Comparison of ENCODE assay signal across 15 cellular contexts in genomic region chr9:129007766-129008468, GRCh38. TPM values are rescaled to one million over a fixed set of nuclear protein-coding genes. Genes with fewer than 3 reads are reported as not detected.
A peak's percentile ranks its signal among the peaks of the same experiment; 100 is the strongest.
DNase-seq lines count a peak whose midpoint lies in the region; TF ChIP-seq lines count a peak whose summit lies in the region.
"Had no signal": no experiment of that assay in that cellular context is flagged by ENCODE, and none has a peak within 500 bp of the region (broad histone marks: within the 10 kb centered on the region; RNA-seq: fewer than 3 reads in every experiment).

No MANE protein-coding gene starts in this region.

- H3K9me3 ChIP-seq in breast epithelium (no peaks in the 10 kb centered on the region), tibial artery (no peaks in the 10 kb centered on the region)
- H3K9me3 ChIP-seq: tibial nerve had no signal

- H3K4me1 ChIP-seq in breast epithelium = no peaks in the 10 kb centered on the region
- peaks cover 0 to 28% (median 23%) of the 10 kb centered on the region in 4 donors for H3K4me1 ChIP-seq in tibial artery

- H3K27me3 ChIP-seq in breast epithelium (no peaks in the 10 kb centered on the region), layer of hippocampus (ENCODE audit: control insufficient read depth, insufficient read depth, low read length) (no peaks in the 10 kb centered on the region), tibial artery (no peaks in the 10 kb centered on the region)
- H3K27me3 ChIP-seq: tibial nerve had no signal

- TF ChIP-seq CTCF in MCF 10A (IDR thresholded peaks at IDR 0.05; ENCODE audit: unreplicated experiment) (no peak), breast epithelium (IDR thresholded peaks at IDR 0.05) (no peak), tibial artery (IDR thresholded peaks at IDR 0.05) (no peak)

- H3K4me1 Mint-ChIP-seq in MCF 10A (ENCODE audit: insufficient read depth, unreplicated experiment) = no peaks in the 10 kb centered on the region
- H3K4me1 Mint-ChIP-seq in activated T-helper 2 cell treated with anti-CD3 and anti-CD28 coated beads, Interferon-gamma antibody, Interleukin-2, Interleukin-4, amounts not matched to agents 10 μg/mL and 5 μg/mL and 100 μg/mL, durations not matched to agents 14 hours and 24 hours and 36 hours (ENCODE audit: low read depth) = peaks cover 2% of the 10 kb centered on the region

- H3K4me3 Mint-ChIP-seq in MCF 10A (ENCODE audit: unreplicated experiment) = no peak overlapping the region
- H3K4me3 Mint-ChIP-seq in activated T-helper 2 cell treated with anti-CD3 and anti-CD28 coated beads, Interferon-gamma antibody, Interleukin-2, Interleukin-4, amounts not matched to agents 10 μg/mL and 5 μg/mL and 100 μg/mL, durations not matched to agents 14 hours and 24 hours and 36 hours (ENCODE audit: low read depth) = no peak overlapping the region

- TSS peak; percentile 26 for BruUV-seq in MCF 10A (replicated peaks; lab: Mats Ljungman, UMichigan)

- CTCF ChIA-PET in MCF 10A (lab: Yijun Ruan, JAX) = interaction anchor here (0.8 to 3.8 kb wide), 5 partner anchors 8 to 15 kb away, joined by 3 to 22 read pairs (median 9); no protein-coding TSS in a partner anchor

- H3K36me3 Mint-ChIP-seq in MCF 10A (ENCODE audit: insufficient read depth, unreplicated experiment) = peaks cover 55% of the 10 kb centered on the region
- H3K36me3 Mint-ChIP-seq in activated T-helper 2 cell treated with anti-CD3 and anti-CD28 coated beads, Interferon-gamma antibody, Interleukin-2, Interleukin-4, amounts not matched to agents 10 μg/mL and 5 μg/mL and 100 μg/mL, durations not matched to agents 14 hours and 24 hours and 36 hours (ENCODE audit: low read depth) = peaks cover 44% of the 10 kb centered on the region

- DNase-seq in MCF 10A (ENCODE audit: unreplicated experiment) (no peak), breast epithelium (ENCODE audit: low spot score in 2 of 2) (no peak), tibial artery (no peak), hippocampal formation (lab: John Stamatoyannopoulos, UW) (no peak), HK-2 (ENCODE audit: unreplicated experiment) (no peak), mucosa of gallbladder (ENCODE audit: low spot score) (no peak)
- DNase-seq in activated T-helper 2 cell treated with anti-CD3 and anti-CD28 coated beads, Interferon-gamma antibody, Interleukin-2, Interleukin-4, amounts not matched to agents 10 μg/mL and 5 μg/mL and 100 μg/mL, durations not matched to agents 14 hours and 24 hours and 36 hours (ENCODE audit: low spot score) = no peak
- DNase-seq: cerebellar nuclear complex, NCI-H1105 treated with DMSO at 0.1 percent for 48 hours, NCI-H748 treated with DMSO at 0.1 percent for 48 hours, SIG-M5, small intestine had no signal

- H3K27me3 Mint-ChIP-seq in MCF 10A (ENCODE audit: insufficient read depth, unreplicated experiment) = no peaks in the 10 kb centered on the region
- no peaks in the 10 kb centered on the region for H3K27me3 Mint-ChIP-seq in activated T-helper 2 cell treated with anti-CD3 and anti-CD28 coated beads, Interferon-gamma antibody, Interleukin-2, Interleukin-4, amounts not matched to agents 10 μg/mL and 5 μg/mL and 100 μg/mL, durations not matched to agents 14 hours and 24 hours and 36 hours (ENCODE audit: low read depth)

- H3K9me3 Mint-ChIP-seq in MCF 10A (ENCODE audit: unreplicated experiment) = no peaks in the 10 kb centered on the region
- no peaks in the 10 kb centered on the region for H3K9me3 Mint-ChIP-seq in activated T-helper 2 cell treated with anti-CD3 and anti-CD28 coated beads, Interferon-gamma antibody, Interleukin-2, Interleukin-4, amounts not matched to agents 10 μg/mL and 5 μg/mL and 100 μg/mL, durations not matched to agents 14 hours and 24 hours and 36 hours
- H3K9me3 Mint-ChIP-seq: activated naive CD4-positive, alpha-beta T cell treated with anti-CD3 and anti-CD28 coated beads, Interleukin-2, amount 50 U/mL, for 72 hours had no signal

- POLR2A ChIA-PET in MCF 10A (lab: Yijun Ruan, JAX) = no interaction called here

- H3K27ac ChIP-seq in breast epithelium (peak overlapping the region in 1 of 2 donors; percentile 13), layer of hippocampus (ENCODE audit: low read depth, low read length) (peak overlapping the region; percentile 75), tibial artery (peak overlapping the region; percentile 73)

- intact Hi-C loops in MCF 10A (cut with micrococcal nuclease) = loop anchor here (5.0 kb wide), 1 partner anchor 156 kb away; no protein-coding TSS in a partner anchor
- intact Hi-C loops in breast epithelium (cut with DNase I; ENCODE audit: low total_unique reads) = no loop called here
- intact Hi-C loops in activated T-helper 2 cell treated with anti-CD3 and anti-CD28 coated beads, Interferon-gamma antibody, Interleukin-2, Interleukin-4, amounts not matched to agents 10 μg/mL and 5 μg/mL and 100 μg/mL, durations not matched to agents 14 hours and 24 hours and 36 hours (cut with micrococcal nuclease) = no loop called here
- intact Hi-C loops in tibial artery (cut with DNase I; ENCODE audit: low total_unique reads) = no loop called here

- H3K4me3 ChIP-seq in breast epithelium = no peak overlapping the region
- no peak overlapping the region for H3K4me3 ChIP-seq in tibial artery
- H3K4me3 ChIP-seq: tibial nerve had no signal

- peaks cover 6% of the 10 kb centered on the region for H3K36me3 ChIP-seq in breast epithelium
- peaks cover 35 to 95% (median 75%) of the 10 kb centered on the region in 3 donors for H3K36me3 ChIP-seq in tibial artery

- no peak for TF ChIP-seq POLR2A in breast epithelium (IDR thresholded peaks at IDR 0.05)

- H3K27ac Mint-ChIP-seq in MCF 10A (ENCODE audit: low read depth, unreplicated experiment) = no peak overlapping the region
- peak overlapping the region; percentile 5 for H3K27ac Mint-ChIP-seq in activated T-helper 2 cell treated with anti-CD3 and anti-CD28 coated beads, Interferon-gamma antibody, Interleukin-2, Interleukin-4, amounts not matched to agents 10 μg/mL and 5 μg/mL and 100 μg/mL, durations not matched to agents 14 hours and 24 hours and 36 hours

RNA-seq across cellular contexts. Expression of gene SH3GLB2, which starts 20.2 kb away (rescaled TPM):
- total RNA-seq in MCF 10A (2022) = 51.7 and 58.3 TPM in 2 replicates
- 100 to 1,000 TPM in 2 of 3 donors, 10 to 100 TPM in 1; 59.2 to 227 (median 150) TPM for total RNA-seq in breast epithelium
- 71.5 and 73.4 TPM in 2 replicates for total RNA-seq in activated T-helper 2 cell treated with anti-CD3 and anti-CD28 coated beads, Interferon-gamma antibody, Interleukin-2, Interleukin-4, amounts not matched to agents 10 μg/mL and 5 μg/mL and 100 μg/mL, durations not matched to agents 14 hours and 24 hours and 36 hours
- 186 TPM for total RNA-seq in mucosa of gallbladder

RNA-seq across cellular contexts. Expression of gene MIGA2, which starts 28.5 kb away (rescaled TPM):
- 28.6 and 28.7 TPM in 2 replicates for total RNA-seq in MCF 10A (2022)
- 10 to 100 TPM; 25.3 to 28.8 (median 27.9) TPM for total RNA-seq in breast epithelium
- 41.5 and 41.7 TPM in 2 replicates for total RNA-seq in activated T-helper 2 cell treated with anti-CD3 and anti-CD28 coated beads, Interferon-gamma antibody, Interleukin-2, Interleukin-4, amounts not matched to agents 10 μg/mL and 5 μg/mL and 100 μg/mL, durations not matched to agents 14 hours and 24 hours and 36 hours
- total RNA-seq in mucosa of gallbladder = 67.3 TPM
